In the genomic region with DNA sequence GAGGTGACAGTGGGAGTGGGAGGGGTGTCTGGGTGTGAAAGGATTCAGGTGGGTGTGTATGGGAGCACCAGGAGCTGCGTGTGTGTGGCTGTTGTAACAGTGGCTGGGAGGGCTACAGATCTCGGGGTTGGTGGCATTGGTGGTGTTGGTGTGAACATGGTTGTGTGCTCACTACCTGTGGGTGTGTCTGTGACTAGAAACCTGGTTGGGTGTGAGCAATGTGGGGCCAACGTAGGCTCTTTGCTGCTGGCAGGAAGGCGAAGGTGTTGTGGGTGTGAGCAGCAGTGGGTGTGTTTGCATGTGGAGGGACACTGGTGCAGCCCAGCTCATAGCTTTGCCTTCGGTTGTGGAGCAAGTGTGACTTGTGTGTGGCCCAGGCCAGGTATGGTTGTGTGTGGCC, we compare ENCODE assay signal across 22 cellular contexts. TPM values are rescaled to one million over a fixed set of nuclear protein-coding genes. Genes with fewer than 3 reads are reported as not detected.
DNase-seq lines count a peak whose midpoint lies in the region; ATAC-seq and TF ChIP-seq lines count a peak whose summit lies in the region.
"Had no signal": no experiment of that assay in that cellular context is flagged by ENCODE, and none has a peak within 500 bp of the region (broad histone marks: within the 10 kb centered on the region; RNA-seq: fewer than 3 reads in every experiment).

No MANE protein-coding gene starts in this region.

- peaks cover 11% of the 10 kb centered on the region for H3K27me3 Mint-ChIP-seq in activated CD4-positive, alpha-beta T cell treated with anti-CD3 and anti-CD28 coated beads, Interleukin-2, amount 10 ng/mL, durations not matched to agents 24 days and 14 days
- H3K27me3 Mint-ChIP-seq in activated CD4-positive, alpha-beta T cell treated with anti-CD3 and anti-CD28 coated beads for 36 hours = peaks cover 10% of the 10 kb centered on the region
- peaks cover 14 to 23% of the 10 kb centered on the region in 2 donors for H3K27me3 Mint-ChIP-seq in CD8-positive, alpha-beta memory T cell
- peaks cover 8% of the 10 kb centered on the region for H3K27me3 Mint-ChIP-seq in brain
- peaks cover 57% of the 10 kb centered on the region for H3K27me3 Mint-ChIP-seq in neural crest cell (ENCODE audit: low read depth)

- intact Hi-C loops in activated CD4-positive, alpha-beta T cell treated with anti-CD3 and anti-CD28 coated beads, Interleukin-2, amount 10 ng/mL, durations not matched to agents 24 days and 14 days (cut with micrococcal nuclease) = no loop called here
- intact Hi-C loops in activated CD4-positive, alpha-beta T cell treated with anti-CD3 and anti-CD28 coated beads for 36 hours (cut with DNase I, micrococcal nuclease) = no loop called here
- intact Hi-C loops in lower lobe of right lung (cut with DNase I) = no loop called here

- H3K27me3 ChIP-seq in CD8-positive, alpha-beta memory T cell (ENCODE audit: insufficient read depth, low read length, poor library complexity, severe bottlenecking) = peaks cover 5% of the 10 kb centered on the region
- H3K27me3 ChIP-seq in HAP-1 (ENCODE audit: low read depth) = peaks cover 7% of the 10 kb centered on the region
- H3K27me3 ChIP-seq in lower lobe of right lung (ENCODE audit: low read depth) = peaks cover 18% of the 10 kb centered on the region

- no peak overlapping the region for H3K4me3 ChIP-seq in CD8-positive, alpha-beta memory T cell (ENCODE audit: low read length)
- H3K4me3 ChIP-seq in HAP-1 = no peak overlapping the region
- no peak overlapping the region for H3K4me3 ChIP-seq in lower lobe of right lung
- H3K4me3 ChIP-seq: BLaER1 had no signal

- no peak for TF ChIP-seq CTCF in brain (conservative IDR thresholded peaks at IDR 0.05)
- TF ChIP-seq CTCF in neural crest cell (conservative IDR thresholded peaks at IDR 0.05) = no peak
- no peak for TF ChIP-seq CTCF in lower lobe of right lung (IDR thresholded peaks at IDR 0.05)

- peaks cover 25% of the 10 kb centered on the region for H3K4me1 ChIP-seq in CD8-positive, alpha-beta memory T cell (ENCODE audit: insufficient read depth, low read length)
- peaks cover 4% of the 10 kb centered on the region; the same call in 1 of the 2 replicates for H3K4me1 ChIP-seq in HAP-1
- H3K4me1 ChIP-seq in lower lobe of right lung = peaks cover 11% of the 10 kb centered on the region

- peak overlapping the region; percentile 0 for H3K4me3 Mint-ChIP-seq in activated CD4-positive, alpha-beta T cell treated with anti-CD3 and anti-CD28 coated beads, Interleukin-2, amount 10 ng/mL, durations not matched to agents 24 days and 14 days
- H3K4me3 Mint-ChIP-seq in activated CD4-positive, alpha-beta T cell treated with anti-CD3 and anti-CD28 coated beads for 36 hours = no peak overlapping the region
- H3K4me3 Mint-ChIP-seq in CD8-positive, alpha-beta memory T cell = peak overlapping the region in 5 of 7 donors; percentile 6 to 47 (median 32)
- H3K4me3 Mint-ChIP-seq in brain = peak overlapping the region in 2 of 5 experiments; percentile 15 to 39
- H3K4me3 Mint-ChIP-seq in neural crest cell = peak overlapping the region; percentile 16

- no peaks in the 10 kb centered on the region for H3K9me3 ChIP-seq in CD8-positive, alpha-beta memory T cell (ENCODE audit: low read length)
- H3K9me3 ChIP-seq in HAP-1 (no peaks in the 10 kb centered on the region), lower lobe of right lung (no peaks in the 10 kb centered on the region)
- H3K9me3 ChIP-seq: BLaER1 had no signal

- peaks cover 8% of the 10 kb centered on the region for H3K36me3 Mint-ChIP-seq in activated CD4-positive, alpha-beta T cell treated with anti-CD3 and anti-CD28 coated beads, Interleukin-2, amount 10 ng/mL, durations not matched to agents 24 days and 14 days (ENCODE audit: low read depth)
- H3K36me3 Mint-ChIP-seq in activated CD4-positive, alpha-beta T cell treated with anti-CD3 and anti-CD28 coated beads for 36 hours (ENCODE audit: low read depth) = peaks cover 9% of the 10 kb centered on the region
- H3K36me3 Mint-ChIP-seq in CD8-positive, alpha-beta memory T cell = peaks cover 0 to 10% (median 0%) of the 10 kb centered on the region in 3 donors
- H3K36me3 Mint-ChIP-seq in brain (no peaks in the 10 kb centered on the region), neural crest cell (ENCODE audit: low read depth) (no peaks in the 10 kb centered on the region)

- CTCF ChIA-PET in activated CD4-positive, alpha-beta T cell treated with anti-CD3 and anti-CD28 coated beads for 36 hours (lab: Charles Lee) = interaction anchor here (0.6 to 0.8 kb wide), 2 partner anchors 129 to 346 kb away, joined by 3 read pairs; no protein-coding TSS in a partner anchor
- CTCF ChIA-PET in CD8-positive, alpha-beta memory T cell (lab: Charles Lee) = interaction anchor here (0.8 kb wide), 1 partner anchor 22 kb away, joined by 3 read pairs; no protein-coding TSS in a partner anchor

- peaks cover 29% of the 10 kb centered on the region for H3K4me1 Mint-ChIP-seq in activated CD4-positive, alpha-beta T cell treated with anti-CD3 and anti-CD28 coated beads, Interleukin-2, amount 10 ng/mL, durations not matched to agents 24 days and 14 days
- H3K4me1 Mint-ChIP-seq in activated CD4-positive, alpha-beta T cell treated with anti-CD3 and anti-CD28 coated beads for 36 hours = peaks cover 25% of the 10 kb centered on the region
- H3K4me1 Mint-ChIP-seq in CD8-positive, alpha-beta memory T cell = peaks cover 28 to 33% (median 29%) of the 10 kb centered on the region in 3 donors
- H3K4me1 Mint-ChIP-seq in brain (peaks cover 50% of the 10 kb centered on the region), neural crest cell (peaks cover 23% of the 10 kb centered on the region)

- no peaks in the 10 kb centered on the region for H3K36me3 ChIP-seq in CD8-positive, alpha-beta memory T cell (ENCODE audit: insufficient read depth, low read length)
- H3K36me3 ChIP-seq in HAP-1 (replicated peaks) (peaks cover 5% of the 10 kb centered on the region), lower lobe of right lung (peaks cover under 1% of the 10 kb centered on the region)

- no peak for DNase-seq in activated CD4-positive, alpha-beta T cell treated with anti-CD3 and anti-CD28 coated beads, Interleukin-2, amount 10 ng/mL, durations not matched to agents 24 days and 14 days
- DNase-seq in activated CD4-positive, alpha-beta T cell treated with anti-CD3 and anti-CD28 coated beads for 36 hours = no peak
- DNase-seq in CD8-positive, alpha-beta memory T cell = no peak
- DNase-seq in neural crest cell (ENCODE audit: low read depth, low spot score) (no peak), NCI-H1694 treated with DMSO at 0.1 percent for 48 hours (lab: John Stamatoyannopoulos, UW) (no peak), HAP-1 (ENCODE audit: low spot score in 2 of 2) (no peak), lower lobe of right lung (no peak)
- DNase-seq: COR-L47; DMS53; IMR-90; Kasumi-1; MM.1S; NCI-H1092 treated with DMSO at 0.1 percent for 48 hours; NCI-H1694; NCI-H345; NK-92 treated with Interleukin-12 subunit alpha and Interleukin-12 subunit beta, amount 100 ng/mL, for 24 hours; SHP77 treated with DMSO at 0.1 percent for 48 hours had no signal

- POLR2A ChIA-PET in activated CD4-positive, alpha-beta T cell treated with anti-CD3 and anti-CD28 coated beads for 36 hours (lab: Charles Lee) = interaction anchor here (1.1 kb wide), 1 partner anchor 14 kb away, joined by 4 read pairs; no protein-coding TSS in a partner anchor
- POLR2A ChIA-PET in CD8-positive, alpha-beta memory T cell (lab: Charles Lee) = no interaction called here

- in situ Hi-C loops in HAP-1 (cut with MboI; ENCODE audit: low sequenced_read_pairs) = no loop called here

- ATAC-seq in activated CD4-positive, alpha-beta T cell treated with anti-CD3 and anti-CD28 coated beads for 36 hours = no peak
- no peak for ATAC-seq in lower lobe of right lung

- no peak overlapping the region for H3K27ac ChIP-seq in CD8-positive, alpha-beta memory T cell (ENCODE audit: low read depth, low read length)
- no peak overlapping the region for H3K27ac ChIP-seq in lower lobe of right lung
- H3K27ac ChIP-seq: BLaER1 had no signal

- H3K27ac Mint-ChIP-seq in activated CD4-positive, alpha-beta T cell treated with anti-CD3 and anti-CD28 coated beads, Interleukin-2, amount 10 ng/mL, durations not matched to agents 24 days and 14 days = no peak overlapping the region
- no peak overlapping the region for H3K27ac Mint-ChIP-seq in activated CD4-positive, alpha-beta T cell treated with anti-CD3 and anti-CD28 coated beads for 36 hours
- H3K27ac Mint-ChIP-seq in CD8-positive, alpha-beta memory T cell = peak overlapping the region in 2 of 8 donors; percentile 59 to 92
- H3K27ac Mint-ChIP-seq in brain (peak overlapping the region in 3 of 5 experiments; percentile 21 to 70 (median 47)), neural crest cell (ENCODE audit: unreplicated experiment) (peak overlapping the region; percentile 84)

- peaks cover 8% of the 10 kb centered on the region for H3K9me3 Mint-ChIP-seq in activated CD4-positive, alpha-beta T cell treated with anti-CD3 and anti-CD28 coated beads, Interleukin-2, amount 10 ng/mL, durations not matched to agents 24 days and 14 days
- peaks cover 4% of the 10 kb centered on the region for H3K9me3 Mint-ChIP-seq in activated CD4-positive, alpha-beta T cell treated with anti-CD3 and anti-CD28 coated beads for 36 hours (ENCODE audit: low read depth)
- no peaks in the 10 kb centered on the region for H3K9me3 Mint-ChIP-seq in CD8-positive, alpha-beta memory T cell
- H3K9me3 Mint-ChIP-seq in brain = peaks cover 0 to 9% (median 0%) of the 10 kb centered on the region in 5 experiments
- H3K9me3 Mint-ChIP-seq in neural crest cell = no peaks in the 10 kb centered on the region

RNA-seq across cellular contexts. Expression of gene NR2C2AP, which starts 3.7 kb away (rescaled TPM):
- 48.3 and 52.3 TPM in 2 replicates for total RNA-seq in activated CD4-positive, alpha-beta T cell treated with anti-CD3 and anti-CD28 coated beads, Interleukin-2, amount 10 ng/mL, durations not matched to agents 24 days and 14 days
- 10 to 100 TPM; 34.7 to 46.6 TPM for total RNA-seq in activated CD4-positive, alpha-beta T cell treated with anti-CD3 and anti-CD28 coated beads for 36 hours
- 10 to 100 TPM; 59.5 to 60.7 TPM for total RNA-seq in CD8-positive, alpha-beta memory T cell
- polyA plus RNA-seq in CD8-positive, alpha-beta memory T cell = 35.4 TPM
- 25.0 TPM for polyA plus RNA-seq in brain (ENCODE audit: insufficient read depth, low read depth, low replicate concordance)
- total RNA-seq in neural crest cell (17.6 and 18.6 TPM in 2 replicates), lower lobe of right lung (12.9 TPM)

RNA-seq across cellular contexts. Expression of gene NCAN, which starts 4.8 kb away (rescaled TPM):
- total RNA-seq in activated CD4-positive, alpha-beta T cell treated with anti-CD3 and anti-CD28 coated beads, Interleukin-2, amount 10 ng/mL, durations not matched to agents 24 days and 14 days = 0.02 TPM in 1 of 2 replicates, not detected in the other
- not detected for total RNA-seq in activated CD4-positive, alpha-beta T cell treated with anti-CD3 and anti-CD28 coated beads for 36 hours
- total RNA-seq in CD8-positive, alpha-beta memory T cell = under 1 TPM in 1 of 2 experiments, not detected in 1; 0.04 TPM
- polyA plus RNA-seq in CD8-positive, alpha-beta memory T cell = not detected
- polyA plus RNA-seq in brain (ENCODE audit: insufficient read depth, low read depth, low replicate concordance) = 37.8 TPM
- 12.3 and 13.8 TPM in 2 replicates for total RNA-seq in neural crest cell
- total RNA-seq in lower lobe of right lung = not detected
- total RNA-seq: A172, HT-29, IMR-90, OCI-LY7 had no signal
- polyA plus RNA-seq: IMR-90 had no signal

RNA-seq across cellular contexts. Expression of gene RFXANK, which starts 14.9 kb away (rescaled TPM):
- total RNA-seq in activated CD4-positive, alpha-beta T cell treated with anti-CD3 and anti-CD28 coated beads, Interleukin-2, amount 10 ng/mL, durations not matched to agents 24 days and 14 days = 111 and 113 TPM in 2 replicates
- total RNA-seq in activated CD4-positive, alpha-beta T cell treated with anti-CD3 and anti-CD28 coated beads for 36 hours = 10 to 100 TPM; 56.2 to 68.5 TPM
- 100 to 1,000 TPM in 1 of 2 experiments, 10 to 100 TPM in 1; 98.4 to 101 TPM for total RNA-seq in CD8-positive, alpha-beta memory T cell
- polyA plus RNA-seq in CD8-positive, alpha-beta memory T cell = 71.2 TPM
- polyA plus RNA-seq in brain (ENCODE audit: insufficient read depth, low read depth, low replicate concordance) = 97.8 TPM
- total RNA-seq in neural crest cell (107 and 111 TPM in 2 replicates), lower lobe of right lung (67.0 TPM)

RNA-seq across cellular contexts. Expression of gene BORCS8, which starts 15.0 kb away (rescaled TPM):
- 34.8 and 38.9 TPM in 2 replicates for total RNA-seq in activated CD4-positive, alpha-beta T cell treated with anti-CD3 and anti-CD28 coated beads, Interleukin-2, amount 10 ng/mL, durations not matched to agents 24 days and 14 days
- total RNA-seq in activated CD4-positive, alpha-beta T cell treated with anti-CD3 and anti-CD28 coated beads for 36 hours = 10 to 100 TPM; 19.5 to 25.3 TPM
- total RNA-seq in CD8-positive, alpha-beta memory T cell = 10 to 100 TPM; 37.3 to 40.1 TPM
- polyA plus RNA-seq in CD8-positive, alpha-beta memory T cell = 18.7 TPM
- polyA plus RNA-seq in brain (ENCODE audit: insufficient read depth, low read depth, low replicate concordance) = 31.0 TPM
- 23.6 and 28.0 TPM in 2 replicates for total RNA-seq in neural crest cell
- total RNA-seq in lower lobe of right lung = 29.4 TPM

RNA-seq across cellular contexts. Expression of gene MEF2B, which starts 36.9 kb away (rescaled TPM):
- 2.9 and 3.0 TPM in 2 replicates for total RNA-seq in activated CD4-positive, alpha-beta T cell treated with anti-CD3 and anti-CD28 coated beads, Interleukin-2, amount 10 ng/mL, durations not matched to agents 24 days and 14 days
- 1 to 10 TPM; 1.9 to 2.1 TPM for total RNA-seq in activated CD4-positive, alpha-beta T cell treated with anti-CD3 and anti-CD28 coated beads for 36 hours
- total RNA-seq in CD8-positive, alpha-beta memory T cell = 1 to 10 TPM; 1.5 to 2.0 TPM
- polyA plus RNA-seq in CD8-positive, alpha-beta memory T cell = not detected
- 22.1 TPM for polyA plus RNA-seq in brain (ENCODE audit: insufficient read depth, low read depth, low replicate concordance)
- total RNA-seq in neural crest cell (1.4 and 1.5 TPM in 2 replicates), lower lobe of right lung (2.7 TPM)
- total RNA-seq: A172 had no signal

Comparison
In these comparisons a context has a peak if more than half of its experiments do, and no peak if none do; other contexts are left out.
1. H3K27ac Mint-ChIP-seq: peak in brain (3 of 5) and neural crest cell (single experiment); none in activated CD4-positive, alpha-beta T cell treated with anti-CD3 and anti-CD28 coated beads, Interleukin-2, amount 10 ng/mL, durations not matched to agents 24 days and 14 days (single experiment) and activated CD4-positive, alpha-beta T cell treated with anti-CD3 and anti-CD28 coated beads for 36 hours (single experiment).
2. RNA of gene NCAN, which starts 4.8 kb away (total RNA-seq): 12.3 to 13.8 TPM in neural crest cell; 0.04 TPM in CD8-positive, alpha-beta memory T cell, not detected in activated CD4-positive, alpha-beta T cell treated with anti-CD3 and anti-CD28 coated beads for 36 hours, 0.02 TPM in activated CD4-positive, alpha-beta T cell treated with anti-CD3 and anti-CD28 coated beads, Interleukin-2, amount 10 ng/mL, durations not matched to agents 24 days and 14 days and not detected in lower lobe of right lung (single experiment); every median in the first group is over 10 times any median in the second.